ENCODE assay signal across 1 cellular context in genomic region chr11:128884703-128885338, GRCh38.
TF ChIP-seq lines count a peak whose summit lies in the region.

No MANE protein-coding gene starts in this region.

TF ChIP-seq in GM23338, 12 proteins besides CTCF, POLR2A, EP300 and RAD21 (continued from another document):
- TF ChIP-seq ZNF462 (CRISPR knock-in tag; IDR thresholded peaks at IDR 0.05), result no peak
- TF ChIP-seq JUNB (IDR thresholded peaks at IDR 0.05; ENCODE audit: unreplicated experiment), result no peak
- TF ChIP-seq NANOG (IDR thresholded peaks at IDR 0.05; ENCODE audit: borderline replicate concordance), result no peak
- no peak for TF ChIP-seq STAT1 (IDR thresholded peaks at IDR 0.05; ENCODE audit: unreplicated experiment)
- TF ChIP-seq ZNF331 (CRISPR knock-in tag; IDR thresholded peaks at IDR 0.05; ENCODE audit: low read depth), result no peak
